ENCODE assay signal across 1 cellular context in genomic region chr16:87490799-87491521, GRCh38.
TF ChIP-seq lines count a peak whose summit lies in the region.

No MANE protein-coding gene starts in this region.

TF ChIP-seq in HEK293, 187 proteins besides CTCF, POLR2A, EP300 and RAD21 (continued from another document):
- 0 out of 2 replicates have a peak, but pooled peaks have one; percentile 29 for TF ChIP-seq ZBTB48 (tag by site-specific recombination; IDR thresholded peaks at IDR 0.05)
- TF ChIP-seq, protein P1, sequence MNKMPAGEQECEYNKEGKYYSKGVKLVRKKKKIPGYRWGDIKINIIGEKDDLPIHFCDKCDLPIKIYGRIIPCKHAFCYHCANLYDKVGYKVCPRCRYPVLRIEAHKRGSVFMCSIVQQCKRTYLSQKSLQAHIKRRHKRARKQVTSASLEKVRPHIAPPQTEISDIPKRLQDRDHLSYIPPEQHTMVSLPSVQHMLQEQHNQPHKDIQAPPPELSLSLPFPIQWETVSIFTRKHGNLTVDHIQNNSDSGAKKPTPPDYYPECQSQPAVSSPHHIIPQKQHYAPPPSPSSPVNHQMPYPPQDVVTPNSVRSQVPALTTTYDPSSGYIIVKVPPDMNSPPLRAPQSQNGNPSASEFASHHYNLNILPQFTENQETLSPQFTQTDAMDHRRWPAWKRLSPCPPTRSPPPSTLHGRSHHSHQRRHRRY (tag by site-specific recombination; IDR thresholded peaks at IDR 0.05), result peak; percentile 66; the same call in 1 of the 2 replicates
- peak; percentile 44 for TF ChIP-seq GLIS2 (tag by site-specific recombination; IDR thresholded peaks at IDR 0.05)
- peak; percentile 78 for TF ChIP-seq GLIS1 (tag by site-specific recombination; IDR thresholded peaks at IDR 0.05)
- TF ChIP-seq ZEB2 (tag by site-specific recombination; IDR thresholded peaks at IDR 0.05), result peak; percentile 44; the same call in 1 of the 2 replicates
